13 cellular contexts compared by ENCODE assay signal in genomic region chr5:21680196-21680595, GRCh38.
DNase-seq lines count a peak whose midpoint lies in the region; ATAC-seq lines count a peak whose summit lies in the region.
"Had no signal": no experiment of that assay in that cellular context is flagged by ENCODE, and none has a peak within 500 bp of the region (broad histone marks: within the 10 kb centered on the region; RNA-seq: fewer than 3 reads in every experiment).

No MANE protein-coding gene starts in this region.

- H3K36me3 Mint-ChIP-seq in immature natural killer cell = no peaks in the 10 kb centered on the region

- peaks cover 0 to 2% (median 0%) of the 10 kb centered on the region in 3 donors for H3K27me3 Mint-ChIP-seq in immature natural killer cell (ENCODE audit: low read depth in 3 of 3)

- peak; percentile 90 for ATAC-seq in esophagus mucosa
- ATAC-seq in GM21528 (IDR thresholded peaks at IDR 0.05; ENCODE audit: low FRiP score, unreplicated experiment) = no peak

- DNase-seq in GM04503 (ENCODE audit: low read depth) (peak; percentile 3), RKO (ENCODE audit: low spot score) (peak; percentile 83), putamen (ENCODE audit: low spot score) (peak; percentile 80), immature natural killer cell (no peak), 8988T (no peak), NCI-H2081 (lab: John Stamatoyannopoulos, UW) (no peak)
- DNase-seq: activated CD4-positive, CD25-positive, alpha-beta regulatory T cell; activated T-cell treated with anti-CD3 and anti-CD28 coated beads for 4 hours; MV-4-11; stimulated activated CD4-positive, alpha-beta T cell treated with anti-CD3 and anti-CD28 coated beads, Interleukin-2, amount 100 ng/mL, for 48 hours; stimulated activated naive CD4-positive, alpha-beta T cell treated with Interleukin-2 at 50 U/mL for 16 hours had no signal

- H3K4me1 Mint-ChIP-seq in immature natural killer cell = no peaks in the 10 kb centered on the region

- no peak overlapping the region for H3K4me3 Mint-ChIP-seq in immature natural killer cell

- H3K9me3 Mint-ChIP-seq in immature natural killer cell = peaks cover 2 to 41% (median 17%) of the 10 kb centered on the region in 6 donors

- no peak overlapping the region for H3K27ac Mint-ChIP-seq in immature natural killer cell

Comparison
In these comparisons a context has a peak if more than half of its experiments do, and no peak if none do; other contexts are left out.
1. DNase-seq: peak in GM04503 (single experiment), RKO (single experiment) and putamen (single experiment); none in immature natural killer cell (0 of 3), 8988T (single experiment) and NCI-H2081 (0 of 2).